Comparison of ENCODE assay signal across 31 cellular contexts in the genomic region with DNA sequence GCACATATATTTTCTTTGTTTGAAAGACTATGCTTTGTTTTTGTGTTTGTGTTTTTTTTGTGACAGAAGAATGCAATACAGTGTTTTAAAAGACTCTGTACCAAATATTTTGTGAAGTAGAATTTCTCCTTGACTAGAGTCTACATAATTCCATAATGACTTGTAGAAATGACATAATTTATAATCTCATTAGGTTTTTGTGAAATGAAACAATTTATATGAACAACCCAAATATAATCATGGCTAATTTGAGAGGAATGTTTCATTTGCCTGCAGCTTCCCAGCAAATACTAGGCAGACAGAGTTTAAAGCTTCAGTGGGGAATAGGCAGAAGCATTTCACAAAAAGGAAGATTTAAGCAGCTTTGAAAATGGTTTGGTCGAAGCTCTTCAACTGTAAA.
"Had no signal": no experiment of that assay in that cellular context is flagged by ENCODE, and none has a peak within 500 bp of the region (broad histone marks: within the 10 kb centered on the region; RNA-seq: fewer than 3 reads in every experiment).

No MANE protein-coding gene starts in this region.

- H3K4me3 ChIP-seq: adrenal gland, body of pancreas, breast epithelium had no signal

- H3K27me3 ChIP-seq: adrenal gland, body of pancreas, brain microvascular endothelial cell, breast epithelium had no signal

- H3K36me3 ChIP-seq: adrenal gland, brain microvascular endothelial cell, breast epithelium had no signal

- H3K4me1 ChIP-seq: adrenal gland, body of pancreas, breast epithelium had no signal

- H3K9me3 ChIP-seq: adrenal gland, body of pancreas, breast epithelium had no signal

- DNase-seq: activated B cell treated with CpG ODN at 0.5 μM for 24 hours; activated CD4-positive, alpha-beta memory T cell treated with anti-CD3 and anti-CD28 coated beads for 36 hours; activated CD4-positive, alpha-beta T cell treated with anti-CD3 and anti-CD28 coated beads for 4 hours; activated CD4-positive, alpha-beta T cell treated with anti-CD3 and anti-CD28 coated beads, Interleukin-2, amount 10 ng/mL, durations not matched to agents 24 days and 14 days; activated CD4-positive, alpha-beta T cell treated with anti-CD3 and anti-CD28 coated beads, Interleukin-2, amount 50 U/mL, for 1 hour; activated CD4-positive, alpha-beta T cell treated with anti-CD3 and anti-CD28 coated beads, Interleukin-2, amount 50 U/mL, for 4 hours; activated CD4-positive, CD25-positive, alpha-beta regulatory T cell treated with anti-CD3 and anti-CD28 coated beads, Interleukin-2, amount 50 U/mL, for 72 hours; activated CD8-positive, alpha-beta memory T cell treated with anti-CD3 and anti-CD28 coated beads, Interleukin-2, amount 50 U/mL, for 4 hours; activated CD8-positive, alpha-beta T cell treated with anti-CD3 and anti-CD28 coated beads for 36 hours; activated effector memory CD4-positive, alpha-beta T cell treated with anti-CD3 and anti-CD28 coated beads, Interleukin-2, amount 50 U/mL, for 16 hours; activated gamma-delta T cell treated with Interleukin-2 at 50 U/mL for 16 hours; activated naive CD4-positive, alpha-beta T cell; activated naive CD4-positive, alpha-beta T cell treated with anti-CD3 and anti-CD28 coated beads for 36 hours; activated naive CD4-positive, alpha-beta T cell treated with anti-CD3 and anti-CD28 coated beads, Interleukin-2, amount 50 U/mL, for 16 hours; activated naive CD8-positive, alpha-beta T cell treated with anti-CD3 and anti-CD28 coated beads for 36 hours; activated T-cell treated with anti-CD3 and anti-CD28 coated beads for 4 hours; activated T-cell treated with anti-CD3 and anti-CD28 coated beads, Interleukin-2, amount 50 U/mL, for 1 hour; activated T-cell treated with anti-CD3 and anti-CD28 coated beads, Interleukin-2, amount 50 U/mL, for 4 hours; activated T-cell treated with anti-CD3 and anti-CD28 coated beads, Interleukin-2, amount 50 U/mL, for 72 hours; adrenal gland; amniotic stem cell; aorta; body of pancreas; brain microvascular endothelial cell; central memory CD4-positive, alpha-beta T cell; T-helper 2 cell; T-helper 9 cell had no signal

- H3K27ac ChIP-seq: adrenal gland, body of pancreas, brain microvascular endothelial cell, breast epithelium, VCaP had no signal

- ATAC-seq: activated CD8-positive, alpha-beta T cell treated with anti-CD3 and anti-CD28 coated beads for 36 hours; activated naive CD4-positive, alpha-beta T cell treated with anti-CD3 and anti-CD28 coated beads, Interleukin-2, amount 50 U/mL, for 72 hours; activated T-cell treated with anti-CD3 and anti-CD28 coated beads, Interleukin-2, amount 50 U/mL, for 4 hours; activated T-cell treated with anti-CD3 and anti-CD28 coated beads, Interleukin-2, amount 50 U/mL, for 72 hours; activated T-helper 17 cell treated with anti-CD3 and anti-CD28 coated beads, Interleukin-2, amount 50 U/mL, for 72 hours; body of pancreas had no signal
